Comparison of ENCODE assay signal across 18 cellular contexts in genomic region chr3:130992344-130992743, GRCh38.
"Had no signal": no experiment of that assay in that cellular context is flagged by ENCODE, and none has a peak within 500 bp of the region (broad histone marks: within the 10 kb centered on the region; RNA-seq: fewer than 3 reads in every experiment).

No MANE protein-coding gene starts in this region.

- H3K27ac Mint-ChIP-seq: activated naive CD8-positive, alpha-beta T cell treated with anti-CD3 and anti-CD28 coated beads for 36 hours; mesothelial cell of epicardium; progenitor cell of endocrine pancreas; stimulated activated memory B cell treated with anti-CD40 and anti-IgM and Interleukin-4, amounts not matched to agents 10 μg/mL and 1 μg/mL and 100 μg/mL, for 72 hours; T-helper 2 cell treated with Interferon-gamma antibody and Interleukin-4, amounts not matched to agents 5 μg/mL and 100 μg/mL, for 36 hours; type B pancreatic cell had no signal

- H3K4me1 ChIP-seq: lower lobe of right lung, suprapubic skin had no signal

- H3K9me3 Mint-ChIP-seq: activated naive CD8-positive, alpha-beta T cell treated with anti-CD3 and anti-CD28 coated beads for 36 hours; activated T-cell treated with anti-CD3 and anti-CD28 coated beads, Interleukin-2, amount 50 U/mL, for 4 hours; mesothelial cell of epicardium; stimulated activated memory B cell treated with anti-CD40 and anti-IgM and Interleukin-4, amounts not matched to agents 10 μg/mL and 1 μg/mL and 100 μg/mL, for 72 hours; T-helper 2 cell treated with Interferon-gamma antibody and Interleukin-4, amounts not matched to agents 5 μg/mL and 100 μg/mL, for 36 hours; type B pancreatic cell had no signal

- DNase-seq: activated CD4-positive, alpha-beta T cell treated with anti-CD3 and anti-CD28 coated beads, Interleukin-2, amount 50 U/mL, for 4 hours; activated CD4-positive, CD25-positive, alpha-beta regulatory T cell treated with anti-CD3 and anti-CD28 coated beads, Interleukin-2, amount 50 U/mL, for 72 hours; activated effector memory CD4-positive, alpha-beta T cell treated with anti-CD3 and anti-CD28 coated beads, Interleukin-2, amount 50 U/mL, for 16 hours; activated naive CD8-positive, alpha-beta T cell treated with anti-CD3 and anti-CD28 coated beads for 36 hours; activated T-cell treated with anti-CD3 and anti-CD28 coated beads, Interleukin-2, amount 50 U/mL, for 4 hours; brain microvascular endothelial cell; dermis blood vessel endothelial cell; erythroblast; hypothalamus; lower lobe of right lung; naive thymus-derived CD4-positive, alpha-beta T cell; right cardiac atrium had no signal

- H3K4me3 Mint-ChIP-seq: activated naive CD8-positive, alpha-beta T cell treated with anti-CD3 and anti-CD28 coated beads for 36 hours; activated T-cell treated with anti-CD3 and anti-CD28 coated beads, Interleukin-2, amount 50 U/mL, for 4 hours; mesothelial cell of epicardium; naive thymus-derived CD4-positive, alpha-beta T cell; stimulated activated memory B cell treated with anti-CD40 and anti-IgM and Interleukin-4, amounts not matched to agents 10 μg/mL and 1 μg/mL and 100 μg/mL, for 72 hours; T-helper 2 cell treated with Interferon-gamma antibody and Interleukin-4, amounts not matched to agents 5 μg/mL and 100 μg/mL, for 36 hours; type B pancreatic cell had no signal

- H3K4me1 Mint-ChIP-seq: mesothelial cell of epicardium had no signal

- H3K27me3 Mint-ChIP-seq: activated naive CD8-positive, alpha-beta T cell treated with anti-CD3 and anti-CD28 coated beads for 36 hours; naive thymus-derived CD4-positive, alpha-beta T cell; progenitor cell of endocrine pancreas; stimulated activated memory B cell treated with anti-CD40 and anti-IgM and Interleukin-4, amounts not matched to agents 10 μg/mL and 1 μg/mL and 100 μg/mL, for 72 hours; type B pancreatic cell had no signal

- H3K9me3 ChIP-seq: lower lobe of right lung, suprapubic skin had no signal

- ATAC-seq: activated T-cell treated with anti-CD3 and anti-CD28 coated beads, Interleukin-2, amount 50 U/mL, for 4 hours; lower lobe of right lung; naive thymus-derived CD4-positive, alpha-beta T cell; right cardiac atrium; stimulated activated memory B cell treated with anti-CD40 and anti-IgM and Interleukin-4, amounts not matched to agents 10 μg/mL and 1 μg/mL and 100 μg/mL, for 72 hours had no signal

- H3K27ac ChIP-seq: brain microvascular endothelial cell, lower lobe of right lung, suprapubic skin had no signal

- H3K4me3 ChIP-seq: lower lobe of right lung, suprapubic skin had no signal

- H3K27me3 ChIP-seq: brain microvascular endothelial cell, suprapubic skin had no signal
